9 cellular contexts compared by ENCODE assay signal in genomic region chr12:5945071-5946008, GRCh38. TPM values are rescaled to one million over a fixed set of nuclear protein-coding genes. Genes with fewer than 3 reads are reported as not detected.
DNase-seq lines count a peak whose midpoint lies in the region; ATAC-seq lines count a peak whose summit lies in the region.
"Had no signal": no experiment of that assay in that cellular context is flagged by ENCODE, and none has a peak within 500 bp of the region (broad histone marks: within the 10 kb centered on the region; RNA-seq: fewer than 3 reads in every experiment).

Gene ANO2 (minus strand): TSS chr12:5945259. CDS start chr12:5945217, 42 bp downstream.

- DNase-seq in GM23248 (peak; percentile 44), T-helper 17 cell (no peak), left cardiac atrium (peak; percentile 43), sciatic nerve (ENCODE audit: low spot score) (no peak), globus pallidus (ENCODE audit: low spot score) (no peak)
- DNase-seq in stimulated activated naive CD4-positive, alpha-beta T cell treated with Interleukin-2 at 50 U/mL for 16 hours (lab: John Stamatoyannopoulos, UW): no peak
- DNase-seq: activated CD4-positive, alpha-beta T cell treated with anti-CD3 and anti-CD28 coated beads, Interleukin-2, amount 50 U/mL, for 4 hours had no signal

- H3K36me3 Mint-ChIP-seq in T-helper 17 cell (ENCODE audit: low read depth): peaks cover 3% of the 10 kb centered on the region

- no peaks in the 10 kb centered on the region for H3K79me2 ChIP-seq in GM23248 (ENCODE audit: insufficient read depth)

- intact Hi-C loops in left cardiac atrium (cut with DNase I) (no loop called here), sciatic nerve (cut with DNase I) (no loop called here)

- H3K4me1 ChIP-seq in GM23248 (ENCODE audit: insufficient read depth): no peaks in the 10 kb centered on the region

- ATAC-seq in T-helper 17 cell (no peak), left cardiac atrium (peak; percentile 71 to 91), sciatic nerve (peak; percentile 48), GM18867 (IDR thresholded peaks at IDR 0.05; ENCODE audit: unreplicated experiment) (no peak), GM21390 (IDR thresholded peaks at IDR 0.05; ENCODE audit: unreplicated experiment) (no peak)

- H3K9ac ChIP-seq in GM23248: no peak within 1 kb of the TSS

- H3F3A ChIP-seq in GM23248 (ENCODE audit: insufficient read depth): no peaks in the 10 kb centered on the region

- no peak within 1 kb of the TSS for H3K27ac ChIP-seq in GM23248

- peak within 1 kb of the TSS; percentile 59 for H3K4me3 ChIP-seq in GM23248

- H3K9me3 ChIP-seq in GM23248 (ENCODE audit: low read depth): no peaks in the 10 kb centered on the region
- no peaks in the 10 kb centered on the region for H3K9me3 ChIP-seq in T-helper 17 cell (ENCODE audit: control insufficient read depth, low read length, poor library complexity, severe bottlenecking)

- no peaks in the 10 kb centered on the region for H4K20me1 ChIP-seq in GM23248 (ENCODE audit: insufficient read depth)

- peak within 1 kb of the TSS; percentile 65 for H3K4me2 ChIP-seq in GM23248 (ENCODE audit: unreplicated experiment)

- peaks cover 3% of the 10 kb centered on the region for H3K4me1 Mint-ChIP-seq in T-helper 17 cell

- H3K27me3 Mint-ChIP-seq in T-helper 17 cell: peaks cover 87% of the 10 kb centered on the region

- H3K27ac Mint-ChIP-seq in T-helper 17 cell: no peak within 1 kb of the TSS

- H3K36me3 ChIP-seq in GM23248 (ENCODE audit: low read depth): no peaks in the 10 kb centered on the region

- peaks cover 39% of the 10 kb centered on the region for H3K27me3 ChIP-seq in GM23248 (replicated peaks; ENCODE audit: insufficient read depth)

- WGBS in GM23248 (ENCODE audit: low coverage in 1 of 2, low lambda C conversion rate in 2 of 2, missing lambda C conversion rate in 2 of 2), 2 experiments: 4 to 11% methylated on average over 20 to 64 of the region's 66 CpGs

- peak within 1 kb of the TSS; percentile 65 for H2AFZ ChIP-seq in GM23248

- H3K9me2 ChIP-seq in GM23248 (ENCODE audit: insufficient read depth): no peaks in the 10 kb centered on the region

- H3K4me3 Mint-ChIP-seq in T-helper 17 cell: peak within 1 kb of the TSS; percentile 25

- in situ Hi-C loops in GM23248 (cut with MboI): no loop called here

RNA-seq across cellular contexts. Expression of gene ANO2, which starts in this region (rescaled TPM):
- total RNA-seq in GM23248 (2014; rRNA removed; shearing (Covaris generic)): not detected in 2 replicates
- polyA plus RNA-seq in GM23248 (2016; fragmentation: Nextera tagmentation; extraction: Ambion mirVana): not detected in 2 replicates
- under 1 TPM in 1 of 2 donors, not detected in 1; 0.89 TPM for total RNA-seq in T-helper 17 cell
- 10 to 100 TPM; 11.5 to 23.4 TPM for total RNA-seq in left cardiac atrium
- 30.4 TPM for total RNA-seq in sciatic nerve

Comparison
In these comparisons a context has a peak if more than half of its experiments do, and no peak if none do; other contexts are left out.
1. RNA of gene ANO2 (total RNA-seq): 30.4 TPM in sciatic nerve (single experiment) and 11.5 to 23.4 TPM in left cardiac atrium; 0.89 TPM in T-helper 17 cell and not detected in GM23248; every median in the first group is over 4 times any median in the second.
2. Peak in DNase-seq, H3K4me3 ChIP-seq and H3K4me2 ChIP-seq in GM23248; RNA of the gene not detected or under 1 TPM.
3. ATAC-seq: peak in left cardiac atrium (2 of 2) and sciatic nerve (single experiment); none in T-helper 17 cell (single experiment), GM18867 (single experiment) and GM21390 (single experiment).